24 cellular contexts compared by ENCODE assay signal in the genomic region with DNA sequence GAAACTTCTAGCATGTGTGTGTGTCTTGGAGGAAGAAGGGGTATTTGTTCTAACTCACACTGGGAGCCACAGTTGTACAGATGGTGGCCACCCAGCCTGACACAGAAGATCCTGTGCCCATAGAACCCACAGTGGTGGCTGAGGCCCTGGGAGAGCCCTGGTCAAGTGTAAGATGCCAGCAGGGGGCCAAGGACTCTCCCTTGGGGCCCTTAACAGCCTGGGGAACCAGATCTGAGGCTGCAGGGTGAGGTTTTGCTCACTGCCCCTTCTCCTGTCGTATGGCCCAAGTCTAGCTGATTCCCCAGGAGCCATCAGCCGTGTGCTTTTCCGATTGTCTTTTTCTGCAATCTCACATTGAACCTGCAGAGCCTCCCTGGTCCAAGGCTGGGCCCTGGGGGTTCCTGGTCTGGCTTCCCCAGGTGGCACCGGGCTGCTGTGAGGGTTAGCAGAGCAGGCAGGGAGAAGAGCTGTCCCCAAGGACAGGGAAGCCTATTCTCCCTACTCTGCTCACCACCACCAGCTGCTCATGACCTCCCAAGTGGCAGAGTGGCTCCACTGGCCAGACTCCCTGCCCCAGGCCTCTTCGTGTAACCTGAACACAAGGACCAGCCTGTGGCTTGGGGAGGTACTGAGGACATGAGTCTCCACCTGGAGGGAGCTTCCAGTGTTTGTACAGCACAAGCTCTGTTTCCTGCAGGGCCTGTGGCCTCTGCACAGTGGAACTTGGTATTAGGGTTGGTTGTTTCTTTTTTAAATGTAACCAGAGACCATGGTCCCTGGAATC. TPM values are rescaled to one million over a fixed set of nuclear protein-coding genes. Genes with fewer than 3 reads are reported as not detected.
"Had no signal": no experiment of that assay in that cellular context is flagged by ENCODE, and none has a peak within 500 bp of the region (broad histone marks: within the 10 kb centered on the region; RNA-seq: fewer than 3 reads in every experiment).

No MANE protein-coding gene starts in this region.

- H3K4me3 Mint-ChIP-seq: activated T-helper 1 cell treated with anti-CD3 and anti-CD28 coated beads, Interleukin-12 subunit alpha, Interleukin-12 subunit beta, Interleukin-2, Interleukin-4 antibody, amounts not matched to agents 30 ng/mL and 10 ng/mL and 1 ng/mL, durations not matched to agents 14 hours and 24 hours and 36 hours; naive B cell; neural progenitor cell; stimulated activated naive CD8-positive, alpha-beta T cell treated with anti-CD3 and anti-CD28 coated beads, Interleukin-15, Interleukin-2, amounts not matched to agents 100 ng/mL and 50 ng/mL, for 24 hours; T-helper 2 cell treated with Interferon-gamma antibody and Interleukin-4, amounts not matched to agents 5 μg/mL and 100 μg/mL, for 36 hours had no signal

- DNase-seq: activated CD4-positive, alpha-beta T cell treated with anti-CD3 and anti-CD28 coated beads, Interleukin-2, amount 50 U/mL, for 4 hours; activated gamma-delta T cell treated with Interleukin-2 at 50 U/mL for 16 hours; adrenal gland; dorsolateral prefrontal cortex; erythroblast; hypothalamus; islet precursor cell; left lung; naive B cell; psoas muscle; right cardiac atrium; stimulated activated CD4-positive, alpha-beta T cell treated with anti-CD3 and anti-CD28 coated beads, Interleukin-2, amount 100 ng/mL, for 24 hours; transverse colon had no signal

- H3K9me3 Mint-ChIP-seq: activated naive CD4-positive, alpha-beta T cell treated with anti-CD3 and anti-CD28 coated beads, Interleukin-2, amount 50 U/mL, for 72 hours; activated T-helper 1 cell treated with anti-CD3 and anti-CD28 coated beads, Interleukin-12 subunit alpha, Interleukin-12 subunit beta, Interleukin-2, Interleukin-4 antibody, amounts not matched to agents 30 ng/mL and 10 ng/mL and 1 ng/mL, durations not matched to agents 14 hours and 24 hours and 36 hours; naive B cell; neural progenitor cell; stimulated activated naive CD8-positive, alpha-beta T cell treated with anti-CD3 and anti-CD28 coated beads, Interleukin-15, Interleukin-2, amounts not matched to agents 100 ng/mL and 50 ng/mL, for 24 hours; T-helper 2 cell treated with Interferon-gamma antibody and Interleukin-4, amounts not matched to agents 5 μg/mL and 100 μg/mL, for 36 hours had no signal

- H3K4me3 ChIP-seq: adrenal gland, cardiac muscle cell, dorsolateral prefrontal cortex, left lung, neural progenitor cell, psoas muscle, transverse colon, vagina had no signal

- H3K36me3 Mint-ChIP-seq: activated naive CD4-positive, alpha-beta T cell treated with anti-CD3 and anti-CD28 coated beads, Interleukin-2, amount 50 U/mL, for 72 hours; naive B cell had no signal

- H3K27ac ChIP-seq: adrenal gland, cardiac muscle cell, dorsolateral prefrontal cortex, left lung, neural progenitor cell, psoas muscle, transverse colon, vagina had no signal

- H3K27me3 ChIP-seq: adrenal gland, cardiac muscle cell, dorsolateral prefrontal cortex, left lung, neural progenitor cell, transverse colon, vagina had no signal

- H3K9me3 ChIP-seq: adrenal gland, left lung, psoas muscle, transverse colon, vagina had no signal

- FAIRE-seq: astrocyte, endometrium, frontal cortex, TTC549 had no signal

- H3K4me1 ChIP-seq: left lung, neural progenitor cell, psoas muscle had no signal

- H3K36me3 ChIP-seq: adrenal gland, cardiac muscle cell, left lung, neural progenitor cell, transverse colon, vagina had no signal

- H2AFZ ChIP-seq: neural progenitor cell had no signal

- ATAC-seq: activated naive CD4-positive, alpha-beta T cell treated with anti-CD3 and anti-CD28 coated beads, Interleukin-2, amount 50 U/mL, for 72 hours; left lung; psoas muscle; right cardiac atrium had no signal

- H3K4me2 ChIP-seq: neural progenitor cell had no signal

- H3K27ac Mint-ChIP-seq: activated T-helper 1 cell treated with anti-CD3 and anti-CD28 coated beads, Interleukin-12 subunit alpha, Interleukin-12 subunit beta, Interleukin-2, Interleukin-4 antibody, amounts not matched to agents 30 ng/mL and 10 ng/mL and 1 ng/mL, durations not matched to agents 14 hours and 24 hours and 36 hours; naive B cell; neural progenitor cell; stimulated activated naive CD8-positive, alpha-beta T cell treated with anti-CD3 and anti-CD28 coated beads, Interleukin-15, Interleukin-2, amounts not matched to agents 100 ng/mL and 50 ng/mL, for 24 hours; T-helper 2 cell treated with Interferon-gamma antibody and Interleukin-4, amounts not matched to agents 5 μg/mL and 100 μg/mL, for 36 hours had no signal

- H3K9ac ChIP-seq: neural progenitor cell had no signal

RNA-seq across cellular contexts. Expression of gene CA12, which starts 51.9 kb away (rescaled TPM):
- polyA plus RNA-seq: cardiac muscle cell had no signal
